In the genomic region with DNA sequence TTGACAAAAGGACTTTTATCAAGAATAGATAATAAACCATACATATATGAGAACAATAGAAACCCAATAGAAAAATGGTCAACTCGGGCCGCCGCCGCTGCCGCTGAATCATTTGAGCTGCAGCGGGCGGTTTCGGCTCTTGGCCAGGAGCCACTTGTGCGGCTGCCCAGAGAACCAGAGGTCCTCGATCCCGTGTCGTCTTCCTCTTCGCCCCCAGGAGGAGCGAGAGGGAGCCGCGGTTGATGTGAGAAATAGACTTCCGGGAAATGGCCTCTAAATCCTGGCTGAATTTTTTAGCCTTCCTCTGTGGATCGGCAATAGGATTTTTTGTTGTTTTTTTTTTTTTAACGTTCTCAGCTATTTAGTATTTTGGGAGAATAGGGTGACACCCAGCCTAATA, we compare ENCODE assay signal across 8 cellular contexts. TPM values are rescaled to one million over a fixed set of nuclear protein-coding genes. Genes with fewer than 3 reads are reported as not detected.
DNase-seq lines count a peak whose midpoint lies in the region; ATAC-seq and TF ChIP-seq lines count a peak whose summit lies in the region.

No MANE protein-coding gene starts in this region.

- intact Hi-C loops in aorta (cut with DNase I), result no loop called here

- H3K36me3 ChIP-seq in aorta (ENCODE audit: control insufficient read depth in 1 of 2, insufficient read depth in 2 of 2, low read length in 1 of 2), result no peaks in the 10 kb centered on the region

- CTCF ChIA-PET in HEK293T (lab: Yijun Ruan, JAX), result no interaction called here

- H3K27me3 ChIP-seq in aorta (ENCODE audit: control insufficient read depth in 1 of 2, insufficient read depth in 2 of 2, low read length in 1 of 2), result peaks cover 0 to 1% of the 10 kb centered on the region in 2 donors

- H3K27ac Mint-ChIP-seq in activated naive CD8-positive, alpha-beta T cell, result peak overlapping the region; percentile 47
- H3K27ac Mint-ChIP-seq in glutamatergic neuron (ENCODE audit: unreplicated experiment), result no peak overlapping the region

- H3K27ac ChIP-seq in aorta (ENCODE audit: low read depth in 1 of 2, low read length in 2 of 2), result no peak overlapping the region

- TF ChIP-seq CTCF in glutamatergic neuron (IDR thresholded peaks at IDR 0.05; ENCODE audit: partially characterized antibody, unreplicated experiment), result no peak

- peak overlapping the region; percentile 76 for H3K4me3 Mint-ChIP-seq in activated naive CD8-positive, alpha-beta T cell
- no peak overlapping the region for H3K4me3 Mint-ChIP-seq in glutamatergic neuron (ENCODE audit: unreplicated experiment)

- WGBS in aorta, 2 donors, result 2% methylated on average over 19 of the region's 19 CpGs

- no peaks in the 10 kb centered on the region for H3K36me3 Mint-ChIP-seq in activated naive CD8-positive, alpha-beta T cell
- no peaks in the 10 kb centered on the region for H3K36me3 Mint-ChIP-seq in glutamatergic neuron (ENCODE audit: unreplicated experiment)

- POLR2A ChIA-PET in HEK293T (lab: Yijun Ruan, JAX), result no interaction called here

- H3K27me3 Mint-ChIP-seq in activated naive CD8-positive, alpha-beta T cell, result no peaks in the 10 kb centered on the region
- no peaks in the 10 kb centered on the region for H3K27me3 Mint-ChIP-seq in glutamatergic neuron (ENCODE audit: unreplicated experiment)

- H3K4me3 ChIP-seq in aorta (ENCODE audit: low read length in 2 of 2), result peak overlapping the region; percentile 29 to 41

- ATAC-seq in aorta (ENCODE audit: low FRiP score) (peak; percentile 86), HG03520 (IDR thresholded peaks at IDR 0.05; ENCODE audit: unreplicated experiment) (no peak)

- H3K9me3 ChIP-seq in aorta (ENCODE audit: control insufficient read depth, low read length), result no peaks in the 10 kb centered on the region

- H3K4me1 ChIP-seq in aorta (ENCODE audit: control insufficient read depth in 1 of 2, insufficient read depth in 2 of 2, low read length in 2 of 2), result no peaks in the 10 kb centered on the region

- peaks cover 18% of the 10 kb centered on the region for H3K4me1 Mint-ChIP-seq in activated naive CD8-positive, alpha-beta T cell (ENCODE audit: low read depth)
- H3K4me1 Mint-ChIP-seq in glutamatergic neuron (ENCODE audit: low read depth, unreplicated experiment), result no peaks in the 10 kb centered on the region

- no peaks in the 10 kb centered on the region for H3K9me3 Mint-ChIP-seq in activated naive CD8-positive, alpha-beta T cell (ENCODE audit: low read depth)
- peaks cover 1% of the 10 kb centered on the region for H3K9me3 Mint-ChIP-seq in glutamatergic neuron (ENCODE audit: unreplicated experiment)

- peak; percentile 48 for DNase-seq in DMS 273 treated with DMSO at 0.1 percent for 48 hours (lab: John Stamatoyannopoulos, UW)
- DNase-seq in HEK293T (ENCODE audit: extremely low spot score), result peak; percentile 74
- peak; percentile 44 for DNase-seq in NCI-H460 (ENCODE audit: extremely low read depth, low read depth)
- peak; percentile 48 for DNase-seq in glutamatergic neuron
- DNase-seq in non-pigmented ciliary epithelial cell (ENCODE audit: low read depth), result peak; percentile 6
- peak; percentile 87 to 92 for DNase-seq in aorta

TF ChIP-seq in HEK293T, 16 proteins besides CTCF, POLR2A, EP300 and RAD21:
- TF ChIP-seq ZNF384 (IDR thresholded peaks at IDR 0.05), result no peak
- no peak for TF ChIP-seq ARNT (IDR thresholded peaks at IDR 0.05)
- TF ChIP-seq TARDBP (IDR thresholded peaks at IDR 0.05), result no peak
- no peak for TF ChIP-seq HDGF (IDR thresholded peaks at IDR 0.05; ENCODE audit: borderline replicate concordance)
- TF ChIP-seq FOXK2 (IDR thresholded peaks at IDR 0.05), result no peak
- TF ChIP-seq NFRKB (IDR thresholded peaks at IDR 0.05), result no peak
- no peak for TF ChIP-seq L3MBTL2 (conservative IDR thresholded peaks at IDR 0.05)
- TF ChIP-seq FOXA1 (IDR thresholded peaks at IDR 0.05), result no peak
- TF ChIP-seq PKNOX1 (IDR thresholded peaks at IDR 0.05), result no peak
- no peak for TF ChIP-seq LEF1 (IDR thresholded peaks at IDR 0.05; ENCODE audit: borderline replicate concordance)
- no peak for TF ChIP-seq CTBP1 (IDR thresholded peaks at IDR 0.05; ENCODE audit: borderline replicate concordance)
- TF ChIP-seq SUZ12 (IDR thresholded peaks at IDR 0.05), result no peak
- TF ChIP-seq SP1 (IDR thresholded peaks at IDR 0.05), result no peak
- TF ChIP-seq BHLHE40 (IDR thresholded peaks at IDR 0.05; ENCODE audit: borderline replicate concordance), result no peak
- no peak for TF ChIP-seq FOXM1 (IDR thresholded peaks at IDR 0.05; ENCODE audit: borderline replicate concordance)
- TF ChIP-seq ELF4 (IDR thresholded peaks at IDR 0.05), result no peak
TF ChIP-seq in HEK293T: peak in this region for 0.

RNA-seq across cellular contexts. Expression of gene CPSF6, which starts 44.8 kb away (rescaled TPM):
- total RNA-seq in NCI-H460 (2014; rRNA removed; shearing (Covaris generic)), result 58.7 and 91.7 TPM in 2 replicates
- 99.5 and 177 TPM in 2 replicates for polyA plus RNA-seq in NCI-H460 (2014; cell fraction: nucleus; rRNA removed)
- total RNA-seq in glutamatergic neuron (ENCODE audit: unreplicated experiment) (167 TPM), aorta (10 to 100 TPM; 54.8 to 64.3 TPM)
- polyA plus RNA-seq in aorta, result 10 to 100 TPM; 16.8 to 17.7 TPM

Comparison
In these comparisons a context has a peak if more than half of its experiments do, and no peak if none do; other contexts are left out.
1. DNase-seq: peak in every context shown above with its lines; median percentile 90 in aorta; 74 in HEK293T; 48 in DMS 273 treated with DMSO at 0.1 percent for 48 hours; 48 in glutamatergic neuron; 44 in NCI-H460; 6 in non-pigmented ciliary epithelial cell.